In the genomic region with DNA sequence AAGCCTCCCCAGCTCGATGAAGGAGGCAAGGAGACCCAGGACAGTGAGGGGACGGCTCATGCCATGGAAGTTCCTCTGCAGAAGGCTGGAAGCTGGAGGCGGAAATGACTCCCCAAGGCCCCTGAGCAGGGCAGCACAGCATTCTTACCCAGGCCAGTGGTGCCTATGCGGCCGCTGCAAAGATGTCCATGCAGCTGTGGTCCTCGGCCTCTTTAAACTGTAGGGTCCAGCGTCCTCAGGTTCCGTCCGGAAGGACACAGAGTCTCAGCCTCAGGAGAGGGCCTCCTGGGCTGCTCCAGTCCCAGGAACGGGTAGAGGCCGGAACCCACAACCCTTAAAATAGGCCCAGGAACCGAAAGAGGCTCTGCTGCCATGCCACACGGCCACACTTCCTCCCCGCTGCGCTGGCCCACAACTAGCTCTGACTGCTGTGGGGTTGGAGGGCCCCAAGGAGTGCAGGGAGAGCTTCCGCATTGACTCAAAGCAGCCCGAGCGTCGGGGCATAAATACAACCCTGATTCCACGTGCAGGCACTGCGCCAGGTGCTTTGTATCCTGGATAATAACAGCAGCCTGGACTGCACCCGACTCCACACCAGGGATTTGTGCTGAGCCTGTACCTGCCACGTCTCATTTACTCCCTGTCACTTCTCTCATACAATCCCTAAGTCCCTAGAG, we compare ENCODE assay signal across 10 cellular contexts. TPM values are rescaled to one million over a fixed set of nuclear protein-coding genes. Genes with fewer than 3 reads are reported as not detected.
DNase-seq lines count a peak whose midpoint lies in the region; ATAC-seq and TF ChIP-seq lines count a peak whose summit lies in the region.
"Had no signal": no experiment of that assay in that cellular context is flagged by ENCODE, and none has a peak within 500 bp of the region (broad histone marks: within the 10 kb centered on the region; RNA-seq: fewer than 3 reads in every experiment).

No MANE protein-coding gene starts in this region.

- no peak for TF ChIP-seq CTCF in left lung (IDR thresholded peaks at IDR 0.05)

- H3K27ac ChIP-seq in left lung = peak overlapping the region in 1 of 2 donors; percentile 83

- peak; percentile 36 for DNase-seq in NCI-H2171 treated with DMSO at 0.1 percent for 48 hours (lab: John Stamatoyannopoulos, UW)
- DNase-seq in NCI-H2171 (lab: John Stamatoyannopoulos, UW) = no peak
- DNase-seq in NCI-H69 (lab: John Stamatoyannopoulos, UW) = peak; percentile 95
- DNase-seq in left lung = peak; percentile 67 to 90
- DNase-seq in NCI-H446 (lab: John Stamatoyannopoulos, UW) = no peak
- DNase-seq in activated effector memory CD4-positive, alpha-beta T cell treated with Interleukin-2 at 50 U/mL for 16 hours = no peak

- H3K4me3 ChIP-seq in left lung = no peak overlapping the region

- intact Hi-C loops in left lung (cut with DNase I) = no loop called here

- no peaks in the 10 kb centered on the region for H3K9me3 ChIP-seq in left lung

- H3K36me3 ChIP-seq in left lung = peaks cover 0 to 19% of the 10 kb centered on the region in 2 donors

- H3K27me3 ChIP-seq in left lung = no peaks in the 10 kb centered on the region

- H3K4me1 ChIP-seq in left lung = peaks cover 14 to 81% of the 10 kb centered on the region in 2 donors

- ATAC-seq in HG02642 (IDR thresholded peaks at IDR 0.05; ENCODE audit: poor library complexity, unreplicated experiment) (peak; percentile 76), left lung (peak; percentile 60), HG02973 (IDR thresholded peaks at IDR 0.05; ENCODE audit: unreplicated experiment) (no peak)

RNA-seq across cellular contexts. Expression of a gene that starts 5.5 kb away (rescaled TPM):
- total RNA-seq in left lung = 10 to 100 TPM; 58.9 to 78.8 TPM

RNA-seq across cellular contexts. Expression of a gene that starts 49.5 kb away (rescaled TPM):
- total RNA-seq in left lung = not detected
- total RNA-seq: fibroblast of lung, SK-MEL-5 had no signal

Comparison
In these comparisons a context has a peak if more than half of its experiments do, and no peak if none do; other contexts are left out.
1. DNase-seq: peak in NCI-H2171 treated with DMSO at 0.1 percent for 48 hours (single experiment), NCI-H69 (single experiment) and left lung (2 of 2); none in NCI-H2171 (single experiment), NCI-H446 (0 of 2) and activated effector memory CD4-positive, alpha-beta T cell treated with Interleukin-2 at 50 U/mL for 16 hours (single experiment).